1 cellular context compared by ENCODE assay signal in the genomic region with DNA sequence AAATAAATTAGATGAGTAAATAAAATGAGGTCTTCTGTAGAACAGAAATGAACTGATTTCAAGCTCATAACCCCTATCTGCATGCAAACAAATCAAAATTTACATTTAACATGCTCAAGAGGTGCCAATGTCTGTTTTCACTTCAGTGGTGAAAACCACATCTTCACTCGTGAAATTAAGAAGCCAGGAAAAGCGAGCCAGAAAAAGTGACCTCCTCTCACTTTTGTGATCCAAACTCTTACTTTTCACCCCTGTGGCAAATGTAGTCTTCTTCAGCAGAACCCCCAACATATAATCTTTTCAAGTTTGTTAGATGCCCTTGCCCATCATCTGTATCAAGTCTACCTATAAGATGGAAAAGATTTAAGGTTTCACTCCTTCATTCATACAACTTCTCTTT.
TF ChIP-seq lines count a peak whose summit lies in the region.

No MANE protein-coding gene starts in this region.

TF ChIP-seq in WTC11, 78 proteins besides CTCF, POLR2A, EP300 and RAD21 (continued from another document):
- TF ChIP-seq ZNF416 (CRISPR knock-in tag; IDR thresholded peaks at IDR 0.05) (no peak), ZNF671 (CRISPR knock-in tag; IDR thresholded peaks at IDR 0.05) (no peak), MYBL2 (CRISPR knock-in tag; IDR thresholded peaks at IDR 0.05) (no peak), TCF7 (CRISPR knock-in tag; IDR thresholded peaks at IDR 0.05; ENCODE audit: low read depth) (no peak), ETV6 (CRISPR knock-in tag; IDR thresholded peaks at IDR 0.05) (no peak), CREB1 (CRISPR knock-in tag; IDR thresholded peaks at IDR 0.05) (no peak), FOXP1 (CRISPR knock-in tag; IDR thresholded peaks at IDR 0.05; ENCODE audit: borderline replicate concordance) (no peak), ZNF317 (CRISPR knock-in tag; IDR thresholded peaks at IDR 0.05; ENCODE audit: borderline replicate concordance, low read depth) (no peak), GRHL2 (CRISPR knock-in tag; IDR thresholded peaks at IDR 0.05; ENCODE audit: insufficient replicate concordance, severe bottlenecking) (no peak)
- TF ChIP-seq, protein P1, sequence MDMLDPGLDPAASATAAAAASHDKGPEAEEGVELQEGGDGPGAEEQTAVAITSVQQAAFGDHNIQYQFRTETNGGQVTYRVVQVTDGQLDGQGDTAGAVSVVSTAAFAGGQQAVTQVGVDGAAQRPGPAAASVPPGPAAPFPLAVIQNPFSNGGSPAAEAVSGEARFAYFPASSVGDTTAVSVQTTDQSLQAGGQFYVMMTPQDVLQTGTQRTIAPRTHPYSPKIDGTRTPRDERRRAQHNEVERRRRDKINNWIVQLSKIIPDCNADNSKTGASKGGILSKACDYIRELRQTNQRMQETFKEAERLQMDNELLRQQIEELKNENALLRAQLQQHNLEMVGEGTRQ (CRISPR knock-in tag; IDR thresholded peaks at IDR 0.05), result no peak
